In the genomic region with DNA sequence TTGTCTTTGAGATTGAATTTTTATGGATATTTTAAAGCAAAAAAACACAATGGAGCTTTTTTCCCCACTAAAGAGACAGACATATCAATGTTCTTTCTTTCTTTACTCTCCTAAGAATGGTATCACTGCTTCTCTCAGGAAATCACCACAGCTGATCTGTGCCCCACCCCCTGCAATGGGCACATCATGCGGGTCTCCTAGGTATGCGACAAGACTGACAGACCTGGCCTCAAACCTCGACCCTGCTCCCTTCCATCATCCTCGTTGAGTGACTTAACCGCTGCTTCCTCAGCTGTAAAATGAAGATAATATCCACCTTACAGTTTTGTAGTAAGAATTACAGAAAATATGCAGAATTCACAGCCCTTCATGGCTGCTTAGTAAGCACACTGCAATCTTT, we compare ENCODE assay signal across 14 cellular contexts. TPM values are rescaled to one million over a fixed set of nuclear protein-coding genes. Genes with fewer than 3 reads are reported as not detected.
DNase-seq lines count a peak whose midpoint lies in the region; ATAC-seq and TF ChIP-seq lines count a peak whose summit lies in the region.
"Had no signal": no experiment of that assay in that cellular context is flagged by ENCODE, and none has a peak within 500 bp of the region (broad histone marks: within the 10 kb centered on the region; RNA-seq: fewer than 3 reads in every experiment).

No MANE protein-coding gene starts in this region.

- TF ChIP-seq EP300 in suprapubic skin (IDR thresholded peaks at IDR 0.05): no peak

- H3K4me3 ChIP-seq in BLaER1: no peak overlapping the region
- H3K4me3 ChIP-seq in GM23338: no peak overlapping the region
- H3K4me3 ChIP-seq in suprapubic skin: no peak overlapping the region

- TF ChIP-seq CTCF in GM23338 (conservative IDR thresholded peaks at IDR 0.05; ENCODE audit: low read depth in 2 of 2) (no peak), suprapubic skin (IDR thresholded peaks at IDR 0.05) (no peak)

- H3K4me2 ChIP-seq in BLaER1 (peak overlapping the region; percentile 41), GM23338 (peak overlapping the region; percentile 9; the same call in 1 of the 2 replicates)

- 81% methylated on average over 5 of the region's 5 CpGs for WGBS in suprapubic skin

- H3K9me3 Mint-ChIP-seq in GM23338: no peaks in the 10 kb centered on the region
- H3K9me3 Mint-ChIP-seq in T-cell: no peaks in the 10 kb centered on the region

- H3F3A ChIP-seq in GM23338 (replicated peaks; ENCODE audit: low read depth): no peaks in the 10 kb centered on the region

- H3K9me3 ChIP-seq in BLaER1: no peaks in the 10 kb centered on the region
- no peaks in the 10 kb centered on the region for H3K9me3 ChIP-seq in suprapubic skin
- H3K9me3 ChIP-seq: neutrophil had no signal

- H3K4me1 Mint-ChIP-seq in GM23338 (peaks cover 53% of the 10 kb centered on the region), T-cell (peaks cover 97 to 100% (median 99%) of the 10 kb centered on the region in 3 donors)

- H3K9ac ChIP-seq in BLaER1: no peak overlapping the region

- no peaks in the 10 kb centered on the region for H3K27me3 ChIP-seq in BLaER1
- no peaks in the 10 kb centered on the region; the same call in 1 of the 2 replicates for H3K27me3 ChIP-seq in GM23338 (ENCODE audit: insufficient read depth)
- no peaks in the 10 kb centered on the region for H3K27me3 ChIP-seq in suprapubic skin
- H3K27me3 ChIP-seq: neutrophil had no signal

- no peak overlapping the region for H3K27ac Mint-ChIP-seq in GM23338
- peak overlapping the region; percentile 93 to 97 for H3K27ac Mint-ChIP-seq in T-cell
- H3K27ac Mint-ChIP-seq: activated CD8-positive, alpha-beta memory T cell treated with anti-CD3 and anti-CD28 coated beads, Interleukin-2, amount 10 ng/mL, durations not matched to agents 7 days and 5 days had no signal

- ATAC-seq in GM18511 (IDR thresholded peaks at IDR 0.05; ENCODE audit: unreplicated experiment) (peak; percentile 5), GM23338 (peak; percentile 51), T-cell (replicated peaks in 1 of 4) (no peak)
- ATAC-seq: activated CD8-positive, alpha-beta memory T cell treated with anti-CD3 and anti-CD28 coated beads, Interleukin-2, amount 10 ng/mL, durations not matched to agents 7 days and 5 days had no signal

- no peak for DNase-seq in GM23338 (ENCODE audit: low spot score)
- no peak for DNase-seq in T-cell
- no peak for DNase-seq in SW480 (ENCODE audit: low spot score)
- no peak for DNase-seq in superior temporal gyrus (ENCODE audit: extremely low spot score)
- DNase-seq in suprapubic skin (ENCODE audit: low spot score in 2 of 2): no peak
- no peak for DNase-seq in NOMO-1 treated with dmso at 0.1 percent for 144 hours (lab: John Stamatoyannopoulos, UW; ENCODE audit: unreplicated experiment)
- DNase-seq: activated CD8-positive, alpha-beta memory T cell treated with anti-CD3 and anti-CD28 coated beads, Interleukin-2, amount 10 ng/mL, durations not matched to agents 7 days and 5 days; AML-193; mammary epithelial cell; NCI-H1048; NCI-H446 had no signal

- H3K4me1 ChIP-seq in BLaER1 (peaks cover 74% of the 10 kb centered on the region), GM23338 (ENCODE audit: insufficient read depth) (peaks cover 45% of the 10 kb centered on the region), suprapubic skin (no peaks in the 10 kb centered on the region)

- H3K79me2 ChIP-seq in GM23338 (replicated peaks; ENCODE audit: insufficient read depth): no peaks in the 10 kb centered on the region

- H3K9me2 ChIP-seq in GM23338 (ENCODE audit: insufficient read depth): no peaks in the 10 kb centered on the region; the same call in 1 of the 2 replicates

- no peaks in the 10 kb centered on the region for H3K36me3 Mint-ChIP-seq in GM23338 (ENCODE audit: low read depth)
- H3K36me3 Mint-ChIP-seq in T-cell: peaks cover 40% of the 10 kb centered on the region

- H2AFZ ChIP-seq in GM23338: no peak overlapping the region

- no peak for TF ChIP-seq POLR2A in suprapubic skin (IDR thresholded peaks at IDR 0.05)

- H4K20me1 ChIP-seq in BLaER1 (peaks cover 100% of the 10 kb centered on the region), GM23338 (replicated peaks; ENCODE audit: insufficient read depth) (no peaks in the 10 kb centered on the region)

- no peak overlapping the region for H3K27ac ChIP-seq in BLaER1
- H3K27ac ChIP-seq in GM23338 (ENCODE audit: low read depth): no peak overlapping the region
- no peak overlapping the region for H3K27ac ChIP-seq in suprapubic skin
- H3K27ac ChIP-seq: neutrophil had no signal

- CTCF ChIA-PET in T-cell (lab: Charles Lee): interaction anchor here in 1 of 2 donors (0.6 to 1.4 kb wide), 2 partner anchors 91 to 1835 kb away, joined by 3 read pairs; no protein-coding TSS in a partner anchor

- peaks cover 11% of the 10 kb centered on the region for H3K27me3 Mint-ChIP-seq in GM23338 (ENCODE audit: insufficient read depth, low read depth, poor library complexity)
- no peaks in the 10 kb centered on the region for H3K27me3 Mint-ChIP-seq in T-cell

- no peak overlapping the region for H3K4me3 Mint-ChIP-seq in GM23338
- peak overlapping the region; percentile 54 to 67 (median 63) for H3K4me3 Mint-ChIP-seq in T-cell
- H3K4me3 Mint-ChIP-seq: activated CD8-positive, alpha-beta memory T cell treated with anti-CD3 and anti-CD28 coated beads, Interleukin-2, amount 10 ng/mL, durations not matched to agents 7 days and 5 days had no signal

- H3K36me3 ChIP-seq in BLaER1: peaks cover 93% of the 10 kb centered on the region
- H3K36me3 ChIP-seq in GM23338 (ENCODE audit: insufficient read depth): no peaks in the 10 kb centered on the region
- no peaks in the 10 kb centered on the region for H3K36me3 ChIP-seq in suprapubic skin
- H3K36me3 ChIP-seq: neutrophil had no signal

- POLR2A ChIA-PET in T-cell (lab: Charles Lee): interaction anchor here in 1 of 2 donors (0.6 kb wide), 1 partner anchor 18 kb away, joined by 5 read pairs; no protein-coding TSS in a partner anchor

TF ChIP-seq in GM23338, 12 proteins besides CTCF, POLR2A, EP300 and RAD21 (continues in another document):
- TF ChIP-seq, protein P1, sequence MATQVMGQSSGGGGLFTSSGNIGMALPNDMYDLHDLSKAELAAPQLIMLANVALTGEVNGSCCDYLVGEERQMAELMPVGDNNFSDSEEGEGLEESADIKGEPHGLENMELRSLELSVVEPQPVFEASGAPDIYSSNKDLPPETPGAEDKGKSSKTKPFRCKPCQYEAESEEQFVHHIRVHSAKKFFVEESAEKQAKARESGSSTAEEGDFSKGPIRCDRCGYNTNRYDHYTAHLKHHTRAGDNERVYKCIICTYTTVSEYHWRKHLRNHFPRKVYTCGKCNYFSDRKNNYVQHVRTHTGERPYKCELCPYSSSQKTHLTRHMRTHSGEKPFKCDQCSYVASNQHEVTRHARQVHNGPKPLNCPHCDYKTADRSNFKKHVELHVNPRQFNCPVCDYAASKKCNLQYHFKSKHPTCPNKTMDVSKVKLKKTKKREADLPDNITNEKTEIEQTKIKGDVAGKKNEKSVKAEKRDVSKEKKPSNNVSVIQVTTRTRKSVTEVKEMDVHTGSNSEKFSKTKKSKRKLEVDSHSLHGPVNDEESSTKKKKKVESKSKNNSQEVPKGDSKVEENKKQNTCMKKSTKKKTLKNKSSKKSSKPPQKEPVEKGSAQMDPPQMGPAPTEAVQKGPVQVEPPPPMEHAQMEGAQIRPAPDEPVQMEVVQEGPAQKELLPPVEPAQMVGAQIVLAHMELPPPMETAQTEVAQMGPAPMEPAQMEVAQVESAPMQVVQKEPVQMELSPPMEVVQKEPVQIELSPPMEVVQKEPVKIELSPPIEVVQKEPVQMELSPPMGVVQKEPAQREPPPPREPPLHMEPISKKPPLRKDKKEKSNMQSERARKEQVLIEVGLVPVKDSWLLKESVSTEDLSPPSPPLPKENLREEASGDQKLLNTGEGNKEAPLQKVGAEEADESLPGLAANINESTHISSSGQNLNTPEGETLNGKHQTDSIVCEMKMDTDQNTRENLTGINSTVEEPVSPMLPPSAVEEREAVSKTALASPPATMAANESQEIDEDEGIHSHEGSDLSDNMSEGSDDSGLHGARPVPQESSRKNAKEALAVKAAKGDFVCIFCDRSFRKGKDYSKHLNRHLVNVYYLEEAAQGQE (IDR thresholded peaks at IDR 0.05; ENCODE audit: unreplicated experiment): no peak
- TF ChIP-seq EZH2 (IDR thresholded peaks at IDR 0.05; ENCODE audit: low read depth, unreplicated experiment) (no peak), ZNF114 (CRISPR knock-in tag; IDR thresholded peaks at IDR 0.05) (no peak), ZNF331 (CRISPR knock-in tag; IDR thresholded peaks at IDR 0.05; ENCODE audit: low read depth) (no peak), CREB1 (CRISPR knock-in tag; IDR thresholded peaks at IDR 0.05; ENCODE audit: low read depth) (no peak), POLR2AphosphoS5 (IDR thresholded peaks at IDR 0.05; ENCODE audit: low read depth) (no peak), NANOG (IDR thresholded peaks at IDR 0.05; ENCODE audit: borderline replicate concordance) (no peak)
- TF ChIP-seq, protein P2, sequence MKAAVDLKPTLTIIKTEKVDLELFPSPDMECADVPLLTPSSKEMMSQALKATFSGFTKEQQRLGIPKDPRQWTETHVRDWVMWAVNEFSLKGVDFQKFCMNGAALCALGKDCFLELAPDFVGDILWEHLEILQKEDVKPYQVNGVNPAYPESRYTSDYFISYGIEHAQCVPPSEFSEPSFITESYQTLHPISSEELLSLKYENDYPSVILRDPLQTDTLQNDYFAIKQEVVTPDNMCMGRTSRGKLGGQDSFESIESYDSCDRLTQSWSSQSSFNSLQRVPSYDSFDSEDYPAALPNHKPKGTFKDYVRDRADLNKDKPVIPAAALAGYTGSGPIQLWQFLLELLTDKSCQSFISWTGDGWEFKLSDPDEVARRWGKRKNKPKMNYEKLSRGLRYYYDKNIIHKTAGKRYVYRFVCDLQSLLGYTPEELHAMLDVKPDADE (IDR thresholded peaks at IDR 0.05): no peak

RNA-seq across cellular contexts. Expression of a gene that starts 58.3 kb away (rescaled TPM):
- total RNA-seq in GM23338 (2014; rRNA removed; shearing (Covaris generic)): 0.23 and 0.73 TPM in 2 replicates
- polyA plus RNA-seq in GM23338 (2016; fragmentation: Nextera tagmentation; extraction: Ambion mirVana): 0.50 and 1.0 TPM in 2 replicates
- total RNA-seq in T-cell: 100 to 1,000 TPM; 412 to 776 (median 500) TPM
- 10 to 100 TPM in 2 of 4 donors, 1 to 10 TPM in 2; 7.2 to 23.4 (median 14.5) TPM for total RNA-seq in suprapubic skin

Comparison
In these comparisons a context has a peak if more than half of its experiments do, and no peak if none do; other contexts are left out.
1. ATAC-seq: peak in GM18511 (single experiment) and GM23338 (single experiment); none in T-cell (0 of 4).
2. RNA of a gene that starts 58.3 kb away (total RNA-seq): 412 to 776 TPM in T-cell; 7.2 to 23.4 TPM in suprapubic skin and 0.23 to 0.73 TPM in GM23338; every median in the first group is over 10 times any median in the second.